Comparison of ENCODE assay signal across 24 cellular contexts in genomic region chr11:120706257-120706656, GRCh38.
A peak's percentile ranks its signal among the peaks of the same experiment; 100 is the strongest.
DNase-seq lines count a peak whose midpoint lies in the region; TF ChIP-seq lines count a peak whose summit lies in the region.
"Had no signal": no experiment of that assay in that cellular context is flagged by ENCODE, and none has a peak within 500 bp of the region (broad histone marks: within the 10 kb centered on the region; RNA-seq: fewer than 3 reads in every experiment).

No MANE protein-coding gene starts in this region.

- H3K36me3 ChIP-seq in BLaER1, result no peaks in the 10 kb centered on the region
- no peaks in the 10 kb centered on the region for H3K36me3 ChIP-seq in BLaER1 treated with 17β-estradiol and CSF1 and Interleukin-3, amounts not matched to agents 10 nM and 100 nM
- no peaks in the 10 kb centered on the region; the same call in 1 of the 2 replicates for H3K36me3 ChIP-seq in OCI-LY7 (ENCODE audit: insufficient read depth, low read length)
- H3K36me3 ChIP-seq in mesenchymal stem cell (ENCODE audit: control insufficient read depth in 1 of 2, insufficient read depth in 2 of 2, low read depth in 1 of 2, low read length in 2 of 2), result no peaks in the 10 kb centered on the region
- no peaks in the 10 kb centered on the region for H3K36me3 ChIP-seq in smooth muscle cell (ENCODE audit: low read depth)
- no peaks in the 10 kb centered on the region for H3K36me3 ChIP-seq in MG63
- H3K36me3 ChIP-seq: BE2C had no signal

- no peak overlapping the region for H2BK15ac ChIP-seq in mesenchymal stem cell (ENCODE audit: low read depth, poor library complexity, severe bottlenecking)

- intact Hi-C loops in OCI-LY7 (cut with micrococcal nuclease; ENCODE audit: unreplicated experiment), result no loop called here

- no TSS peak for BruUV-seq in OCI-LY7 (replicated peaks; lab: Mats Ljungman, UMichigan)

- H4K20me1 ChIP-seq in BLaER1 (no peaks in the 10 kb centered on the region), OCI-LY7 (ENCODE audit: insufficient read depth, low read length) (no peaks in the 10 kb centered on the region), smooth muscle cell (ENCODE audit: low read depth) (no peaks in the 10 kb centered on the region)
- H4K20me1 ChIP-seq in BLaER1 treated with 17β-estradiol and CSF1 and Interleukin-3, amounts not matched to agents 10 nM and 100 nM, result no peaks in the 10 kb centered on the region

- H3K9me3 ChIP-seq in BLaER1 (peaks cover 9% of the 10 kb centered on the region; the same call in 1 of the 2 replicates), OCI-LY7 (ENCODE audit: low read length) (peaks cover 28% of the 10 kb centered on the region), mesenchymal stem cell (ENCODE audit: control insufficient read depth, low read length) (peaks cover 29% of the 10 kb centered on the region), smooth muscle cell (replicated peaks; ENCODE audit: low read depth) (no peaks in the 10 kb centered on the region), MG63 (peaks cover 2% of the 10 kb centered on the region; the same call in 1 of the 2 replicates)
- peaks cover 11 to 39% (median 23%) of the 10 kb centered on the region in 11 experiments; a peak in 21 of 22 replicates for H3K9me3 ChIP-seq in BLaER1 treated with 17β-estradiol and CSF1 and Interleukin-3, amounts not matched to agents 10 nM and 100 nM (replicated peaks in 1 of 11)
- H3K9me3 ChIP-seq: BE2C had no signal

- no peaks in the 10 kb centered on the region for H3K79me1 ChIP-seq in mesenchymal stem cell (replicated peaks; ENCODE audit: low read length, poor library complexity, severe bottlenecking)

- no peak overlapping the region for H4K8ac ChIP-seq in mesenchymal stem cell (ENCODE audit: low read length)

- no peak overlapping the region for H2BK120ac ChIP-seq in mesenchymal stem cell (ENCODE audit: low read depth, low read length)

- no peaks in the 10 kb centered on the region for H3F3A ChIP-seq in smooth muscle cell (ENCODE audit: low read depth)

- H3K4me1 ChIP-seq in BLaER1 (peaks cover 100% of the 10 kb centered on the region), OCI-LY7 (ENCODE audit: insufficient read depth, low read length, poor library complexity, severe bottlenecking) (peaks cover 55% of the 10 kb centered on the region), mesenchymal stem cell (ENCODE audit: control insufficient read depth, insufficient read depth, low read depth, low read length) (peaks cover 12% of the 10 kb centered on the region), smooth muscle cell (ENCODE audit: low read depth) (peaks cover 10% of the 10 kb centered on the region)
- H3K4me1 ChIP-seq in BLaER1 treated with 17β-estradiol and CSF1 and Interleukin-3, amounts not matched to agents 10 nM and 100 nM, result peaks cover 32 to 100% (median 89%) of the 10 kb centered on the region in 10 experiments
- H3K4me1 ChIP-seq: BE2C had no signal

- CTCF ChIA-PET in OCI-LY7 (lab: Charles Lee; ENCODE audit: unreplicated experiment), result interaction anchor here (0.6 to 3.3 kb wide), 2 partner anchors 8 to 47 kb away, joined by 3 to 17 read pairs; no protein-coding TSS in a partner anchor

- no peak overlapping the region for H2AK5ac ChIP-seq in mesenchymal stem cell (ENCODE audit: low read length, severe bottlenecking)

- H4K91ac ChIP-seq in mesenchymal stem cell (ENCODE audit: low read length), result peak overlapping the region; percentile 10

- H3K4ac ChIP-seq in mesenchymal stem cell (ENCODE audit: low read depth in 1 of 2, low read length in 2 of 2), result no peak overlapping the region

- DNase-seq in OCI-LY7 (ENCODE audit: low spot score), result no peak
- DNase-seq in mesenchymal stem cell, result no peak
- DNase-seq in NCI-H345 treated with DMSO at 0.1 percent for 48 hours (lab: John Stamatoyannopoulos, UW; ENCODE audit: unreplicated experiment), result no peak
- no peak for DNase-seq in smooth muscle cell (lab: John Stamatoyannopoulos, UW; ENCODE audit: unreplicated experiment)
- DNase-seq in MG63, result no peak
- no peak for DNase-seq in NCI-H2107 treated with DMSO at 0.1 percent for 48 hours (lab: John Stamatoyannopoulos, UW; ENCODE audit: unreplicated experiment)
- DNase-seq: 8988T; ACHN; BE2C; C1 segment of cervical spinal cord; CD4-positive, alpha-beta memory T cell; CD4-positive, CD25-positive, alpha-beta regulatory T cell; CD8-positive, alpha-beta memory T cell; COR-L47; DMS 273 treated with DMSO at 0.1 percent for 48 hours; DMS153; DMS53; DMS79; DND-41; EL; GDM1 had no signal

- H3K4me2 ChIP-seq in BLaER1 (peak overlapping the region; percentile 87), OCI-LY7 (ENCODE audit: low read length) (no peak overlapping the region), mesenchymal stem cell (ENCODE audit: low read length, poor library complexity, severe bottlenecking) (no peak overlapping the region), smooth muscle cell (no peak overlapping the region)
- H3K4me2 ChIP-seq in BLaER1 treated with 17β-estradiol and CSF1 and Interleukin-3, amounts not matched to agents 10 nM and 100 nM, result peak overlapping the region in 8 of 11 experiments; percentile 34 to 93 (median 88); a peak in 15 of 22 replicates

- peak overlapping the region; percentile 84 for H3K27ac ChIP-seq in BLaER1
- peak overlapping the region in 4 of 11 experiments; percentile 68 to 78 (median 76); a peak in 8 of 22 replicates for H3K27ac ChIP-seq in BLaER1 treated with 17β-estradiol and CSF1 and Interleukin-3, amounts not matched to agents 10 nM and 100 nM
- H3K27ac ChIP-seq in OCI-LY7 (ENCODE audit: low read depth, low read length, poor library complexity, severe bottlenecking), result peak overlapping the region; percentile 2
- no peak overlapping the region for H3K27ac ChIP-seq in mesenchymal stem cell (ENCODE audit: low read length, poor library complexity, severe bottlenecking)
- H3K27ac ChIP-seq in smooth muscle cell (ENCODE audit: low read depth), result no peak overlapping the region

- POLR2A ChIA-PET in OCI-LY7 (lab: Charles Lee), result interaction anchor here (0.7 to 11.7 kb wide), 2 partner anchors 8 to 955 kb away, joined by 3 to 113 read pairs; no protein-coding TSS in a partner anchor

- H3K18ac ChIP-seq in mesenchymal stem cell (ENCODE audit: low read depth in 1 of 2, low read length in 2 of 2), result no peak overlapping the region

- H3K79me2 ChIP-seq in OCI-LY7 (ENCODE audit: insufficient read depth, low read depth, low read length) (no peaks in the 10 kb centered on the region), smooth muscle cell (ENCODE audit: low read depth) (no peaks in the 10 kb centered on the region)

- no peak overlapping the region for H2BK5ac ChIP-seq in mesenchymal stem cell (ENCODE audit: low read depth, low read length, poor library complexity, severe bottlenecking)

- no peak overlapping the region for H2AFZ ChIP-seq in OCI-LY7 (ENCODE audit: low read length)
- H2AFZ ChIP-seq in mesenchymal stem cell (ENCODE audit: low read depth, low read length), result no peak overlapping the region
- no peak overlapping the region for H2AFZ ChIP-seq in smooth muscle cell (ENCODE audit: low read depth)

- WGBS in mesenchymal stem cell, result 88% methylated on average over 5 of the region's 5 CpGs
- WGBS in smooth muscle cell (ENCODE audit: low lambda C conversion rate), result 88% methylated on average over 5 of the region's 5 CpGs

- H3K27me3 ChIP-seq in BLaER1 (no peaks in the 10 kb centered on the region), mesenchymal stem cell (ENCODE audit: control insufficient read depth in 1 of 2, insufficient read depth in 1 of 2, low read length in 2 of 2) (peaks cover 4 to 18% of the 10 kb centered on the region in 2 experiments), smooth muscle cell (ENCODE audit: low read depth) (no peaks in the 10 kb centered on the region), MG63 (no peaks in the 10 kb centered on the region)
- peaks cover 0 to 26% (median 0%) of the 10 kb centered on the region in 11 experiments; a peak in 4 of 22 replicates for H3K27me3 ChIP-seq in BLaER1 treated with 17β-estradiol and CSF1 and Interleukin-3, amounts not matched to agents 10 nM and 100 nM
- H3K27me3 ChIP-seq: BE2C had no signal

- no peak overlapping the region for H2BK12ac ChIP-seq in mesenchymal stem cell (ENCODE audit: low read length in 2 of 2)

- H3K23ac ChIP-seq in mesenchymal stem cell (ENCODE audit: low read length in 2 of 2), result no peak overlapping the region

- H3K4me3 ChIP-seq in BLaER1 (no peak overlapping the region), OCI-LY7 (ENCODE audit: low read depth, low read length, poor library complexity, severe bottlenecking) (no peak overlapping the region), mesenchymal stem cell (ENCODE audit: insufficient read depth in 1 of 2, low read depth in 1 of 2, low read length in 2 of 2) (no peak overlapping the region), smooth muscle cell (no peak overlapping the region), MG63 (no peak overlapping the region)
- H3K4me3 ChIP-seq in BLaER1 treated with 17β-estradiol and CSF1 and Interleukin-3, amounts not matched to agents 10 nM and 100 nM, result no peak overlapping the region
- H3K4me3 ChIP-seq: GM12878 had no signal

- H3K9ac ChIP-seq in BLaER1, result peak overlapping the region; percentile 74; the same call in 1 of the 2 replicates
- H3K9ac ChIP-seq in BLaER1 treated with 17β-estradiol and CSF1 and Interleukin-3, amounts not matched to agents 10 nM and 100 nM, result 0 out of 22 replicates have a peak overlapping the region, but pooled peaks of 1 of the 11 experiments have one; percentile 7
- no peak overlapping the region for H3K9ac ChIP-seq in mesenchymal stem cell (ENCODE audit: low read length)
- no peak overlapping the region for H3K9ac ChIP-seq in smooth muscle cell (ENCODE audit: low read depth)

- TF ChIP-seq CTCF in OCI-LY7 (conservative IDR thresholded peaks at IDR 0.05; ENCODE audit: low read length), result no peak
- no peak for TF ChIP-seq CTCF in smooth muscle cell (IDR thresholded peaks at IDR 0.05; ENCODE audit: borderline replicate concordance, insufficient read depth, poor library complexity, severe bottlenecking)

- no peak overlapping the region for H3K14ac ChIP-seq in mesenchymal stem cell (ENCODE audit: low read length in 2 of 2)

- H3K9me2 ChIP-seq in OCI-LY7 (ENCODE audit: insufficient read depth, low read length), result no peaks in the 10 kb centered on the region

Comparison
In these comparisons a context has a peak if more than half of its experiments do, and no peak if none do; other contexts are left out.
1. H3K27ac ChIP-seq: peak in BLaER1 (single experiment) and OCI-LY7 (single experiment); none in mesenchymal stem cell (single experiment) and smooth muscle cell (single experiment).
2. H3K4me2 ChIP-seq: peak in BLaER1 (single experiment) and BLaER1 treated with 17β-estradiol and CSF1 and Interleukin-3, amounts not matched to agents 10 nM and 100 nM (8 of 11); none in OCI-LY7 (single experiment), mesenchymal stem cell (single experiment) and smooth muscle cell (single experiment).